ENCODE assay signal across 9 cellular contexts in genomic region chr14:23379331-23380196, GRCh38. TPM values are rescaled to one million over a fixed set of nuclear protein-coding genes. Genes with fewer than 3 reads are reported as not detected.
DNase-seq lines count a peak whose midpoint lies in the region; ATAC-seq, FAIRE-seq and TF ChIP-seq lines count a peak whose summit lies in the region.
"Had no signal": no experiment of that assay in that cellular context is flagged by ENCODE, and none has a peak within 500 bp of the region (broad histone marks: within the 10 kb centered on the region; RNA-seq: fewer than 3 reads in every experiment).

No MANE protein-coding gene starts in this region.

- H4K20me1 ChIP-seq in smooth muscle cell (ENCODE audit: low read depth), result no peaks in the 10 kb centered on the region

- peak; percentile 55 for FAIRE-seq in HTR-8/SVneo (lab: Jason Lieb, UNC)

- H3K4me3 ChIP-seq in SJCRH30, result no peak overlapping the region
- no peak overlapping the region for H3K4me3 ChIP-seq in smooth muscle cell

- peaks cover under 1% of the 10 kb centered on the region for H3K27me3 ChIP-seq in SJCRH30
- no peaks in the 10 kb centered on the region for H3K27me3 ChIP-seq in smooth muscle cell (ENCODE audit: low read depth)

- DNase-seq in Calu3, result peak; percentile 78
- DNase-seq in HTR-8/SVneo (ENCODE audit: insufficient read length, low spot score), result peak; percentile 51
- peak; percentile 67 to 83 for DNase-seq in SJCRH30
- peak; percentile 66 for DNase-seq in activated naive CD4-positive, alpha-beta T cell treated with anti-CD3 and anti-CD28 coated beads for 36 hours
- peak; percentile 71 for DNase-seq in left cardiac atrium
- no peak for DNase-seq in smooth muscle cell (lab: John Stamatoyannopoulos, UW; ENCODE audit: unreplicated experiment)

- intact Hi-C loops in Calu3 (cut with micrococcal nuclease; ENCODE audit: unreplicated experiment) (loop anchor here (1.0 kb wide), 2 partner anchors 51 to 114 kb away; no protein-coding TSS in a partner anchor), left cardiac atrium (cut with DNase I) (no loop called here)
- intact Hi-C loops in activated naive CD4-positive, alpha-beta T cell treated with anti-CD3 and anti-CD28 coated beads for 36 hours (cut with micrococcal nuclease), result loop anchor here (1.0 kb wide), 4 partner anchors 51 to 310 kb away; no protein-coding TSS in a partner anchor

- H3K4me2 ChIP-seq in smooth muscle cell, result no peak overlapping the region

- no peaks in the 10 kb centered on the region for H3K4me1 ChIP-seq in SJCRH30
- peaks cover 7% of the 10 kb centered on the region for H3K4me1 ChIP-seq in smooth muscle cell (ENCODE audit: low read depth)

- H3K27me3 Mint-ChIP-seq in Calu3 (ENCODE audit: unreplicated experiment), result peaks cover 98% of the 10 kb centered on the region
- no peaks in the 10 kb centered on the region for H3K27me3 Mint-ChIP-seq in activated naive CD4-positive, alpha-beta T cell treated with anti-CD3 and anti-CD28 coated beads for 36 hours (ENCODE audit: low read depth)

- H3K36me3 Mint-ChIP-seq in Calu3 (ENCODE audit: insufficient read depth, unreplicated experiment), result no peaks in the 10 kb centered on the region
- no peaks in the 10 kb centered on the region for H3K36me3 Mint-ChIP-seq in activated naive CD4-positive, alpha-beta T cell treated with anti-CD3 and anti-CD28 coated beads for 36 hours (ENCODE audit: low read depth)

- BruUV-seq in Calu3 (replicated peaks; lab: Mats Ljungman, UMichigan), result no TSS peak

- no peaks in the 10 kb centered on the region for H3F3A ChIP-seq in smooth muscle cell (ENCODE audit: low read depth)

- CTCF ChIA-PET in Calu3 (lab: Charles Lee), result interaction anchor here (1.0 to 1.4 kb wide), 5 partner anchors 18 to 259 kb away, joined by 3 to 6 read pairs (median 4); no protein-coding TSS in a partner anchor
- CTCF ChIA-PET in activated naive CD4-positive, alpha-beta T cell treated with anti-CD3 and anti-CD28 coated beads for 36 hours (lab: Charles Lee), result interaction anchor here (0.6 to 4.8 kb wide), 37 partner anchors 10 to 302 kb away, joined by 3 to 76 read pairs (median 3); partner anchors contain the start of gene PABPN1

- ATAC-seq in left cardiac atrium, result peak; percentile 12 to 18
- ATAC-seq in HG03457 (IDR thresholded peaks at IDR 0.05; ENCODE audit: unreplicated experiment), result no peak
- ATAC-seq in HG03039 (IDR thresholded peaks at IDR 0.05; ENCODE audit: unreplicated experiment), result no peak

- H3K36me3 ChIP-seq in SJCRH30, result no peaks in the 10 kb centered on the region
- H3K36me3 ChIP-seq in smooth muscle cell (ENCODE audit: low read depth), result no peaks in the 10 kb centered on the region

- no peak overlapping the region for H2AFZ ChIP-seq in smooth muscle cell (ENCODE audit: low read depth)

- H3K4me1 Mint-ChIP-seq in Calu3 (ENCODE audit: low read depth, unreplicated experiment), result no peaks in the 10 kb centered on the region
- no peaks in the 10 kb centered on the region for H3K4me1 Mint-ChIP-seq in activated naive CD4-positive, alpha-beta T cell treated with anti-CD3 and anti-CD28 coated beads for 36 hours (ENCODE audit: low read depth)

- H3K9me3 ChIP-seq in SJCRH30 (replicated peaks), result no peaks in the 10 kb centered on the region
- H3K9me3 ChIP-seq in smooth muscle cell (replicated peaks; ENCODE audit: low read depth), result no peaks in the 10 kb centered on the region

- 45% methylated on average over 12 of the region's 13 CpGs for WGBS in smooth muscle cell (ENCODE audit: low lambda C conversion rate)

- no peaks in the 10 kb centered on the region for H3K9me3 Mint-ChIP-seq in Calu3 (ENCODE audit: low read depth, unreplicated experiment)
- no peaks in the 10 kb centered on the region for H3K9me3 Mint-ChIP-seq in activated naive CD4-positive, alpha-beta T cell treated with anti-CD3 and anti-CD28 coated beads for 36 hours

- H3K4me3 Mint-ChIP-seq in Calu3 (ENCODE audit: low read depth, unreplicated experiment), result no peak overlapping the region
- no peak overlapping the region for H3K4me3 Mint-ChIP-seq in activated naive CD4-positive, alpha-beta T cell treated with anti-CD3 and anti-CD28 coated beads for 36 hours

- H3K27ac ChIP-seq in SJCRH30 (no peak overlapping the region), smooth muscle cell (ENCODE audit: low read depth) (no peak overlapping the region)

- H3K9ac ChIP-seq in smooth muscle cell (ENCODE audit: low read depth), result no peak overlapping the region

- no peaks in the 10 kb centered on the region for H3K79me2 ChIP-seq in smooth muscle cell (ENCODE audit: low read depth)

- no peak overlapping the region for H3K27ac Mint-ChIP-seq in Calu3 (ENCODE audit: unreplicated experiment)
- no peak overlapping the region for H3K27ac Mint-ChIP-seq in activated naive CD4-positive, alpha-beta T cell treated with anti-CD3 and anti-CD28 coated beads for 36 hours

- TF ChIP-seq CTCF in Calu3 (IDR thresholded peaks at IDR 0.05; ENCODE audit: unreplicated experiment) (peak; percentile 83), smooth muscle cell (IDR thresholded peaks at IDR 0.05; ENCODE audit: borderline replicate concordance, insufficient read depth, poor library complexity, severe bottlenecking) (peak; percentile 91)

RNA-seq across cellular contexts. Expression of gene CMTM5, which starts 2.7 kb away (rescaled TPM):
- not detected in 2 replicates for total RNA-seq in Calu3 (2022)
- total RNA-seq in SJCRH30 (2014; rRNA removed; shearing (Covaris generic)), result 0.32 and 0.46 TPM in 2 replicates
- not detected for total RNA-seq in activated naive CD4-positive, alpha-beta T cell treated with anti-CD3 and anti-CD28 coated beads for 36 hours
- total RNA-seq in left cardiac atrium, result 1 to 10 TPM in 1 of 2 donors, under 1 TPM in 1; 0.44 to 1.4 TPM
- total RNA-seq in smooth muscle cell, result not detected in 2 replicates
- polyA plus RNA-seq in smooth muscle cell, result 0.59 TPM in 1 of 2 replicates, not detected in the other

RNA-seq across cellular contexts. Expression of gene IL25, which starts 7.0 kb away (rescaled TPM):
- total RNA-seq in Calu3 (2022), result not detected in 2 replicates
- total RNA-seq in SJCRH30 (2014; rRNA removed; shearing (Covaris generic)), result not detected in 2 replicates
- not detected for total RNA-seq in activated naive CD4-positive, alpha-beta T cell treated with anti-CD3 and anti-CD28 coated beads for 36 hours
- total RNA-seq in left cardiac atrium, result not detected
- not detected in 2 replicates for total RNA-seq in smooth muscle cell
- not detected in 2 replicates for polyA plus RNA-seq in smooth muscle cell
- total RNA-seq: RPMI7951 had no signal

RNA-seq across cellular contexts. Expression of gene EFS, which starts 14.6 kb away (rescaled TPM):
- total RNA-seq in Calu3 (2022) (not detected in 2 replicates), left cardiac atrium (10 to 100 TPM in 1 of 2 donors, 1 to 10 TPM in 1; 5.8 to 10.3 TPM), smooth muscle cell (16.2 and 23.9 TPM in 2 replicates)
- 22.5 and 26.4 TPM in 2 replicates for total RNA-seq in SJCRH30 (2014; rRNA removed; shearing (Covaris generic))
- total RNA-seq in activated naive CD4-positive, alpha-beta T cell treated with anti-CD3 and anti-CD28 coated beads for 36 hours, result not detected
- 41.3 and 43.9 TPM in 2 replicates for polyA plus RNA-seq in smooth muscle cell

RNA-seq across cellular contexts. Expression of gene SLC22A17, which starts 26.9 kb away (rescaled TPM):
- total RNA-seq in Calu3 (2022) (0.39 and 0.61 TPM in 2 replicates), left cardiac atrium (10 to 100 TPM; 31.4 to 34.6 TPM), smooth muscle cell (70.3 and 81.0 TPM in 2 replicates)
- 2.7 and 2.8 TPM in 2 replicates for total RNA-seq in SJCRH30 (2014; rRNA removed; shearing (Covaris generic))
- 1 to 10 TPM; 3.5 to 4.8 TPM for total RNA-seq in activated naive CD4-positive, alpha-beta T cell treated with anti-CD3 and anti-CD28 coated beads for 36 hours
- polyA plus RNA-seq in smooth muscle cell, result 127 and 134 TPM in 2 replicates

RNA-seq across cellular contexts. Expression of gene MYH6, which starts 28.5 kb away (rescaled TPM):
- total RNA-seq in Calu3 (2022) (not detected in 2 replicates), left cardiac atrium (over 10,000 TPM; 10,415 to 11,820 TPM), smooth muscle cell (not detected in 2 replicates)
- not detected in 2 replicates for total RNA-seq in SJCRH30 (2014; rRNA removed; shearing (Covaris generic))
- total RNA-seq in activated naive CD4-positive, alpha-beta T cell treated with anti-CD3 and anti-CD28 coated beads for 36 hours, result not detected
- 0.23 and 0.53 TPM in 2 replicates for polyA plus RNA-seq in smooth muscle cell
- total RNA-seq: RPMI7951 had no signal

Comparison
In these comparisons a context has a peak if more than half of its experiments do, and no peak if none do; other contexts are left out.
1. ATAC-seq: peak in left cardiac atrium (2 of 2); none in HG03457 (single experiment) and HG03039 (single experiment).
2. intact Hi-C loops: an anchor here in Calu3 (1.0 kb wide) and activated naive CD4-positive, alpha-beta T cell treated with anti-CD3 and anti-CD28 coated beads for 36 hours (1.0 kb wide); none called in left cardiac atrium.